In the genomic region with DNA sequence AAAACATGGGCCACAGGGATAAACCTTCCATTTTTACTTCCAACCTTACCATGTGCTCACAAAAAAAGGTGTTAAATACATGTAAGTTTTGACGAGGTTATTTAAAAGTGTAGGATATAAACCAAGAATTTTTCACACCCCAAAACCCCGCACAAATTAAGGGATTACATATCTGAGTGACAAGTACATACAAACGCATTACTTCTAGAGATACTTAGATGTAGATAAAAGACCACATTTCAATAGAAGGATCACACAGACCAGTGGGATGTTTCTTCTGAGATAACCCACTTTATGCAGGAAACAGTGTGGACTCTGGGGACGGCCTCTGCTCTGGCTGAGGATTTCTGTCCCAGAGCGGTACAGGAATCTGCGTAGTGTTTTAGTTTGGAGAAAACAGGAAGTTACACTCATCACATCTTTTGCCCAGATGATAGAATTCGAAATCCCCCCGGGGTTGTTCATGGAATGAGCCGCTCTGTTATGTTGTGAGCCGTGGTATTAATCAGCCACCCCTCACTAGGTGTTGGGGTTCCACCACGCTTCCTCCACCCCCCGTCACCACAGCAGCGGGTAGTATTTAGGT, we compare ENCODE assay signal across 8 cellular contexts. TPM values are rescaled to one million over a fixed set of nuclear protein-coding genes. Genes with fewer than 3 reads are reported as not detected.
A peak's percentile ranks its signal among the peaks of the same experiment; 100 is the strongest.
DNase-seq lines count a peak whose midpoint lies in the region; ATAC-seq and TF ChIP-seq lines count a peak whose summit lies in the region.

No MANE protein-coding gene starts in this region.

- H3K9me3 Mint-ChIP-seq in H9, result no peaks in the 10 kb centered on the region; a peak in 1 of 5 replicates
- no peaks in the 10 kb centered on the region for H3K9me3 Mint-ChIP-seq in stimulated activated naive B cell treated with anti-CD40 and anti-IgM and Interleukin-4, amounts not matched to agents 10 μg/mL and 1 μg/mL and 100 μg/mL, for 72 hours

- no peak overlapping the region for H4K91ac ChIP-seq in H9 (ENCODE audit: insufficient read length, low read depth, low read length)

- TF ChIP-seq CTCF in H9 (conservative IDR thresholded peaks at IDR 0.05), result no peak
- no peak for TF ChIP-seq CTCF in WERI-Rb-1 (IDR thresholded peaks at IDR 0.05; ENCODE audit: low read depth, low read length)
- no peak for TF ChIP-seq CTCF in colonic mucosa (IDR thresholded peaks at IDR 0.05)

- no peaks in the 10 kb centered on the region for H3K23me2 ChIP-seq in H9 (ENCODE audit: insufficient read length, low read depth, low read length, poor library complexity, severe bottlenecking)

- H2BK120ac ChIP-seq in H9 (ENCODE audit: low read depth, low read length, poor library complexity, severe bottlenecking) (no peak overlapping the region), mesendoderm (ENCODE audit: low read depth, low read length) (no peak overlapping the region)

- H4K8ac ChIP-seq in H9 (replicated peaks; ENCODE audit: insufficient read length, low read depth, low read length), result no peak overlapping the region
- no peak overlapping the region for H4K8ac ChIP-seq in mesendoderm (ENCODE audit: low read depth, low read length)

- H3T11ph ChIP-seq in H9 (ENCODE audit: low read length), result no peak overlapping the region

- peak; percentile 11 to 35 for ATAC-seq in stimulated activated naive B cell treated with anti-CD40 and anti-IgM and Interleukin-4, amounts not matched to agents 10 μg/mL and 1 μg/mL and 100 μg/mL, for 72 hours (replicated peaks)
- ATAC-seq in GM21381 (IDR thresholded peaks at IDR 0.05; ENCODE audit: unreplicated experiment), result no peak

- DNase-seq in H9 (no peak), WERI-Rb-1 (no peak), colonic mucosa (peak; percentile 25), mesendoderm (no peak), occipital lobe (lab: John Stamatoyannopoulos, UW) (no peak), middle frontal gyrus (ENCODE audit: extremely low spot score, low spot score) (no peak)
- peak; percentile 46 for DNase-seq in stimulated activated naive B cell treated with anti-CD40 and anti-IgM and Interleukin-4, amounts not matched to agents 10 μg/mL and 1 μg/mL and 100 μg/mL, for 72 hours

- no peak overlapping the region for H2BK20ac ChIP-seq in H9 (ENCODE audit: low read depth, low read length, poor library complexity, severe bottlenecking)

- H2BK15ac ChIP-seq in H9 (ENCODE audit: low read depth, low read length), result no peak overlapping the region
- H2BK15ac ChIP-seq in mesendoderm (replicated peaks; ENCODE audit: low read depth), result no peak overlapping the region

- H3K79me2 ChIP-seq in H9 (ENCODE audit: insufficient read depth, low read length) (peaks cover 20% of the 10 kb centered on the region; the same call in 1 of the 2 replicates), mesendoderm (ENCODE audit: control insufficient read depth, insufficient read depth, low read length) (peaks cover 30% of the 10 kb centered on the region)

- H3K4me3 ChIP-seq in WERI-Rb-1 (ENCODE audit: low read depth, low read length), result peak overlapping the region; percentile 92
- H3K4me3 ChIP-seq in colonic mucosa, result peak overlapping the region; percentile 95
- H3K4me3 ChIP-seq in mesendoderm (ENCODE audit: low read length), result no peak overlapping the region

- no peaks in the 10 kb centered on the region; the same call in 1 of the 2 replicates for H3K27me3 Mint-ChIP-seq in H9 (ENCODE audit: low read depth)
- no peaks in the 10 kb centered on the region for H3K27me3 Mint-ChIP-seq in stimulated activated naive B cell treated with anti-CD40 and anti-IgM and Interleukin-4, amounts not matched to agents 10 μg/mL and 1 μg/mL and 100 μg/mL, for 72 hours

- H3K4ac ChIP-seq in H9 (ENCODE audit: low read depth, low read length) (no peak overlapping the region), mesendoderm (ENCODE audit: low read depth, low read length) (no peak overlapping the region)

- H3K36me3 Mint-ChIP-seq in H9 (ENCODE audit: insufficient read depth in 1 of 3, low read depth in 3 of 3), result peaks cover 0 to 1% (median 0%) of the 10 kb centered on the region in 3 experiments; a peak in 1 of 7 replicates
- peaks cover 0 to 8% of the 10 kb centered on the region in 2 donors for H3K36me3 Mint-ChIP-seq in stimulated activated naive B cell treated with anti-CD40 and anti-IgM and Interleukin-4, amounts not matched to agents 10 μg/mL and 1 μg/mL and 100 μg/mL, for 72 hours

- H3K27ac ChIP-seq in H9 (ENCODE audit: insufficient read length, low read depth, low read length) (no peak overlapping the region), WERI-Rb-1 (peak overlapping the region; percentile 97), colonic mucosa (no peak overlapping the region), mesendoderm (ENCODE audit: low read depth, low read length) (no peak overlapping the region)

- H3K27ac Mint-ChIP-seq in H9, result peak overlapping the region in 2 of 3 experiments; percentile 66 to 94; a peak in 3 of 7 replicates
- H3K27ac Mint-ChIP-seq in stimulated activated naive B cell treated with anti-CD40 and anti-IgM and Interleukin-4, amounts not matched to agents 10 μg/mL and 1 μg/mL and 100 μg/mL, for 72 hours, result peak overlapping the region; percentile 96

- H3K23ac ChIP-seq in H9 (ENCODE audit: insufficient read length, low read depth, low read length) (no peak overlapping the region), mesendoderm (ENCODE audit: low read length) (no peak overlapping the region)

- H2BK5ac ChIP-seq in H9 (ENCODE audit: insufficient read length, low read length) (no peak overlapping the region), mesendoderm (ENCODE audit: low read length) (no peak overlapping the region)

- H3K9ac ChIP-seq in H9 (ENCODE audit: extremely low read depth, insufficient read length, low read length), result no peak overlapping the region
- peak overlapping the region; percentile 47 to 78 for H3K9ac ChIP-seq in colonic mucosa (ENCODE audit: low read depth in 2 of 2, low read length in 2 of 2)
- peak overlapping the region; percentile 90 for H3K9ac ChIP-seq in mesendoderm (ENCODE audit: low read length)

- no peak overlapping the region for H3K56ac ChIP-seq in H9 (ENCODE audit: insufficient read length, low read depth, low read length)
- peak overlapping the region; percentile 93 for H3K56ac ChIP-seq in mesendoderm (ENCODE audit: low read length)

- H3K18ac ChIP-seq in H9 (ENCODE audit: insufficient read length, low read depth, low read length) (no peak overlapping the region), mesendoderm (ENCODE audit: low read length) (no peak overlapping the region)

- H3K4me1 ChIP-seq in H9 (ENCODE audit: insufficient read depth, low read length), result peaks cover 5% of the 10 kb centered on the region; the same call in 1 of the 2 replicates
- H3K4me1 ChIP-seq in colonic mucosa, result peaks cover 15% of the 10 kb centered on the region
- H3K4me1 ChIP-seq in mesendoderm (ENCODE audit: control insufficient read depth, low read depth, low read length), result peaks cover 4% of the 10 kb centered on the region

- H3K36me3 ChIP-seq in WERI-Rb-1 (peaks cover 5% of the 10 kb centered on the region), colonic mucosa (no peaks in the 10 kb centered on the region), mesendoderm (ENCODE audit: control insufficient read depth, insufficient read depth, low read length) (no peaks in the 10 kb centered on the region)

- no peak overlapping the region for H3K14ac ChIP-seq in H9 (ENCODE audit: insufficient read depth, low read length)

- intact Hi-C loops in colonic mucosa (cut with DNase I), result no loop called here

- peaks cover 35 to 38% of the 10 kb centered on the region in 2 experiments for H3K4me1 Mint-ChIP-seq in H9
- peaks cover 31 to 32% of the 10 kb centered on the region in 2 donors for H3K4me1 Mint-ChIP-seq in stimulated activated naive B cell treated with anti-CD40 and anti-IgM and Interleukin-4, amounts not matched to agents 10 μg/mL and 1 μg/mL and 100 μg/mL, for 72 hours

- no CpG with 5 or more reads among the region's 13 CpGs for WGBS in H9 (ENCODE audit: extremely low coverage, insufficient read length, low lambda C conversion rate)
- no CpG with 5 or more reads among the region's 13 CpGs for WGBS in mesendoderm (ENCODE audit: extremely low coverage, insufficient coverage, low lambda C conversion rate)

- H4K20me1 ChIP-seq in H9 (ENCODE audit: control insufficient read depth, insufficient read depth, insufficient read length), result no peaks in the 10 kb centered on the region

- H3K9me3 ChIP-seq in H9 (ENCODE audit: control insufficient read depth, low read depth, low read length) (no peaks in the 10 kb centered on the region), WERI-Rb-1 (ENCODE audit: severe bottlenecking) (no peaks in the 10 kb centered on the region), colonic mucosa (no peaks in the 10 kb centered on the region)

- H2AK5ac ChIP-seq in H9 (ENCODE audit: insufficient read length, low read length) (no peak overlapping the region), mesendoderm (ENCODE audit: low read length) (no peak overlapping the region)

- no peaks in the 10 kb centered on the region for H3K79me1 ChIP-seq in H9 (ENCODE audit: insufficient read depth, low read depth, low read length, poor library complexity, severe bottlenecking)
- H3K79me1 ChIP-seq in mesendoderm (ENCODE audit: low read length), result no peaks in the 10 kb centered on the region

- H3K4me3 Mint-ChIP-seq in H9, result peak overlapping the region; percentile 78 to 86
- H3K4me3 Mint-ChIP-seq in stimulated activated naive B cell treated with anti-CD40 and anti-IgM and Interleukin-4, amounts not matched to agents 10 μg/mL and 1 μg/mL and 100 μg/mL, for 72 hours, result peak overlapping the region; percentile 84 to 96

- no peak overlapping the region for H4K5ac ChIP-seq in H9 (ENCODE audit: insufficient read length, low read depth, low read length)
- H4K5ac ChIP-seq in mesendoderm (ENCODE audit: low read length), result no peak overlapping the region

- H2BK12ac ChIP-seq in H9 (ENCODE audit: insufficient read length, low read depth, low read length), result no peak overlapping the region

- no peaks in the 10 kb centered on the region for H3K27me3 ChIP-seq in H9 (ENCODE audit: insufficient read depth, low read length)
- H3K27me3 ChIP-seq in WERI-Rb-1 (ENCODE audit: insufficient read depth, low read depth, severe bottlenecking), result no peaks in the 10 kb centered on the region
- H3K27me3 ChIP-seq in colonic mucosa, result no peaks in the 10 kb centered on the region
- H3K27me3 ChIP-seq in mesendoderm (ENCODE audit: insufficient read depth, low read length, poor library complexity), result no peaks in the 10 kb centered on the region

- H3K4me2 ChIP-seq in H9 (ENCODE audit: insufficient read depth, insufficient read length, low read length) (peak overlapping the region; percentile 75), mesendoderm (ENCODE audit: low read length) (peak overlapping the region; percentile 67)

- H2AFZ ChIP-seq in H9 (ENCODE audit: low read length), result no peak overlapping the region

RNA-seq across cellular contexts. Expression of gene CUL1, which starts 1.4 kb away (rescaled TPM):
- total RNA-seq in H9 (2021) (70.7 and 72.3 TPM in 2 replicates), colonic mucosa (10 to 100 TPM; 36.2 to 36.9 TPM), occipital lobe (60.2 TPM)
- 69.2 TPM for polyA plus RNA-seq in mesendoderm (2013, experiment 1 of 2)
- polyA plus RNA-seq in mesendoderm (2013, experiment 2 of 2), result 70.6 TPM

Comparison
In these comparisons a context has a peak if more than half of its experiments do, and no peak if none do; other contexts are left out.
1. DNase-seq: peak in colonic mucosa (single experiment) and stimulated activated naive B cell treated with anti-CD40 and anti-IgM and Interleukin-4, amounts not matched to agents 10 μg/mL and 1 μg/mL and 100 μg/mL, for 72 hours (single experiment); none in H9 (single experiment), WERI-Rb-1 (single experiment), mesendoderm (single experiment), occipital lobe (single experiment) and middle frontal gyrus (single experiment).